In genomic region chr2:3421053-3421452, GRCh38 we compare ENCODE assay signal across 15 cellular contexts.
"Had no signal": no experiment of that assay in that cellular context is flagged by ENCODE, and none has a peak within 500 bp of the region (broad histone marks: within the 10 kb centered on the region; RNA-seq: fewer than 3 reads in every experiment).

No MANE protein-coding gene starts in this region.

- H3K27ac ChIP-seq: neutrophil, tibial artery, vagina had no signal

- H3K9me3 ChIP-seq: mucosa of descending colon, neutrophil, tibial artery, vagina had no signal

- H3K27me3 ChIP-seq: dorsolateral prefrontal cortex, neutrophil, tibial artery, vagina had no signal

- H3K4me3 ChIP-seq: dorsolateral prefrontal cortex, mucosa of descending colon, tibial artery, vagina had no signal

- DNase-seq: activated naive CD4-positive, alpha-beta T cell; activated naive CD8-positive, alpha-beta T cell treated with anti-CD3 and anti-CD28 coated beads, Interleukin-2, amount 50 U/mL, for 24 hours; activated T-cell treated with anti-CD3 and anti-CD28 coated beads for 4 hours; dorsolateral prefrontal cortex; immature natural killer cell; left colon; mucosa of descending colon; naive thymus-derived CD4-positive, alpha-beta T cell; stimulated activated CD4-positive, alpha-beta T cell treated with anti-CD3 and anti-CD28 coated beads, Interleukin-15, amount 100 ng/mL, for 24 hours; stimulated activated CD4-positive, alpha-beta T cell treated with anti-CD3 and anti-CD28 coated beads, Interleukin-4, amount 100 ng/mL, for 1 hour; stimulated activated naive CD4-positive, alpha-beta T cell; tibial artery had no signal

- ATAC-seq: activated CD4-positive, CD25-positive, alpha-beta regulatory T cell treated with anti-CD3 and anti-CD28 coated beads, Interleukin-2, amount 50 U/mL, for 24 hours; activated naive CD8-positive, alpha-beta T cell treated with anti-CD3 and anti-CD28 coated beads, Interleukin-2, amount 50 U/mL, for 24 hours; left colon; mucosa of descending colon; naive thymus-derived CD4-positive, alpha-beta T cell had no signal

- H3K4me1 ChIP-seq: tibial artery, vagina had no signal
